ENCODE assay signal across 8 cellular contexts in genomic region chr18:21110667-21111350, GRCh38. TPM values are rescaled to one million over a fixed set of nuclear protein-coding genes. Genes with fewer than 3 reads are reported as not detected.
DNase-seq lines count a peak whose midpoint lies in the region; ATAC-seq and TF ChIP-seq lines count a peak whose summit lies in the region.

No MANE protein-coding gene starts in this region.

- WGBS in endodermal cell (ENCODE audit: insufficient coverage in 1 of 2, insufficient read length in 1 of 2), 2 experiments = 0 to 1% methylated on average over 22 to 47 of the region's 47 CpGs

- peak overlapping the region; percentile 49 for H3K9ac ChIP-seq in endodermal cell (ENCODE audit: extremely low read depth, low read length, poor library complexity, severe bottlenecking)

- peak; percentile 67 for DNase-seq in DMS 273 (lab: John Stamatoyannopoulos, UW; ENCODE audit: unreplicated experiment)
- no peak for DNase-seq in DMS 273 treated with DMSO at 0.1 percent for 48 hours (lab: John Stamatoyannopoulos, UW)
- DNase-seq in NCI-H526 treated with DMSO at 0.1 percent for 48 hours (lab: John Stamatoyannopoulos, UW) = peak; percentile 18
- peak; percentile 23 to 44 (median 25) for DNase-seq in activated CD8-positive, alpha-beta memory T cell treated with anti-CD3 and anti-CD28 coated beads for 48 hours (ENCODE audit: low read depth in 2 of 3, low spot score in 2 of 3)
- peak; percentile 74 for DNase-seq in endodermal cell
- DNase-seq in stimulated activated CD8-positive, alpha-beta memory T cell treated with anti-CD3 and anti-CD28 coated beads, Interleukin-4, amount 100 ng/mL, for 24 hours (ENCODE audit: low read depth) = peak; percentile 46

- peak overlapping the region; percentile 93 for H3K27ac ChIP-seq in endodermal cell (ENCODE audit: low read depth, low read length)

- H3K4me1 Mint-ChIP-seq in endodermal cell = peaks cover 3% of the 10 kb centered on the region

- H3K4me3 Mint-ChIP-seq in endodermal cell = no peak overlapping the region

- H3K36me3 Mint-ChIP-seq in endodermal cell (ENCODE audit: low read depth) = peaks cover 2% of the 10 kb centered on the region

- TF ChIP-seq CTCF in endodermal cell (conservative IDR thresholded peaks at IDR 0.05) = no peak

- no peaks in the 10 kb centered on the region for H3K4me1 ChIP-seq in endodermal cell (ENCODE audit: control insufficient read depth, insufficient read depth, low read length)
- H3K4me1 ChIP-seq in mononuclear cell (ENCODE audit: insufficient read depth, low read length) = peaks cover 39% of the 10 kb centered on the region

- H3K9me3 ChIP-seq in endodermal cell (ENCODE audit: control insufficient read depth, low read length) = no peaks in the 10 kb centered on the region
- H3K9me3 ChIP-seq in mononuclear cell (ENCODE audit: low read depth, low read length) = no peaks in the 10 kb centered on the region

- H3K27me3 ChIP-seq in endodermal cell (ENCODE audit: control insufficient read depth, insufficient read depth, low read length, poor library complexity, severe bottlenecking) = no peaks in the 10 kb centered on the region
- H3K27me3 ChIP-seq in mononuclear cell (ENCODE audit: insufficient read depth, low read length) = no peaks in the 10 kb centered on the region

- ATAC-seq in HG02840 (IDR thresholded peaks at IDR 0.05; ENCODE audit: low FRiP score, unreplicated experiment) = peak; percentile 30

- H3K27ac Mint-ChIP-seq in endodermal cell = peak overlapping the region; percentile 92

- H3K4me3 ChIP-seq in endodermal cell (ENCODE audit: low read length) (peak overlapping the region; percentile 100), mononuclear cell (ENCODE audit: low read length) (peak overlapping the region; percentile 95)

- no peaks in the 10 kb centered on the region for H3K36me3 ChIP-seq in endodermal cell (ENCODE audit: control insufficient read depth, insufficient read depth, low read length)

- H3K27me3 Mint-ChIP-seq in endodermal cell (ENCODE audit: insufficient read depth) = peaks cover 14% of the 10 kb centered on the region

- H3K9me3 Mint-ChIP-seq in endodermal cell = no peaks in the 10 kb centered on the region

RNA-seq across cellular contexts. Expression of gene ROCK1, which starts 0.8 kb away (rescaled TPM):
- total RNA-seq in endodermal cell (10 to 100 TPM; 49.6 to 54.2 TPM), mononuclear cell (147 TPM)
- 36.7 TPM for polyA plus RNA-seq in endodermal cell (2013, experiment 1 of 2)
- 38.4 TPM for polyA plus RNA-seq in endodermal cell (2013, experiment 2 of 2)
